1 cellular context compared by ENCODE assay signal in the genomic region with DNA sequence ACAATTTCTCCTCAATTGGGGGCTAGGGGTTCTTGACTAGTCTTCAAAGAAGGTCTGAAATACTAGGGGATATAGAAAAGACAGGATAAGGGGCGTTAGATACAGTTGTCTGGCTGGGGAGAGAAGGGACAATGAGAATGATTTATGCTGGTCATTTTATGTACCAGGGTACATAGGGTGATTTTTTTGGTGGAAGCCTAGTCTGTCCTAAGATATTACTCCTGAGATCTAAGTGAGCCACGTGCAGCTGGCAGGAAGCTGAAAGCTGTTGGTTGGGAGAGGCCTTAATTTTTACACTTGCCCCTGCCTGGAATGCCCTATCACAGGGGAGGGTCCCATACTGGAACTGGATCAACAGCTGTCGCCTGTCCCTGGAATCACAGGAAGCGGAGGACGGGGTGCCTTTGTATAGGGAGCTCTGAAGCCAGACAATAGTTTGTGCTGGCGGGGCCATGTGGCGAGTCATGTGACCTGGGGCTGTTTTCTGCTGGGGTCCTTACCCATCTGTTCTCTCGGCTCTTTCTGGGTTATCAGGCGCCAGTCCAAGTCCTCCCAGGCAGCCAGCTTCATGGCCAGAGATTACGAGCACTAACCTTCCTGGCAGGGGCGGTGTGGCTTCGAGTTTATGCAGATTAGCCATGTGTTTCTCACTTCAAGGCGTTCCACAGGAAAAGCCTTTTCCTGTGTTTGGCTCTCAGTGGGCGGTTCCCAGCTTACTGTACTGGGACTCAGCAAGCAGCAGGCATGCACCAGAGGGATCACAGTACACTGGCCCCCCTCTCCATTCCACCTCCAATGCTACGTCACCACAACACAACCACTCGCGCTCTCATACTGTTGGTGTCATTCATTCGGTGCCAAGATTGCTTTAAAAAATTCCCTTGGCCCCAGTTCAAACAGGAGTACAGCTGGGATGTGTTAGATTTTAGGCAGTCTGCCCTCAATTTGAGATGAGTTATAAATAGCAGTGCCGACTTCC.
A peak's percentile ranks its signal among the peaks of the same experiment; 100 is the strongest.
TF ChIP-seq lines count a peak whose summit lies in the region.

No MANE protein-coding gene starts in this region.

TF ChIP-seq in GM12878, 131 proteins besides CTCF, POLR2A, EP300 and RAD21 (continued from another document):
- TF ChIP-seq, protein P1, sequence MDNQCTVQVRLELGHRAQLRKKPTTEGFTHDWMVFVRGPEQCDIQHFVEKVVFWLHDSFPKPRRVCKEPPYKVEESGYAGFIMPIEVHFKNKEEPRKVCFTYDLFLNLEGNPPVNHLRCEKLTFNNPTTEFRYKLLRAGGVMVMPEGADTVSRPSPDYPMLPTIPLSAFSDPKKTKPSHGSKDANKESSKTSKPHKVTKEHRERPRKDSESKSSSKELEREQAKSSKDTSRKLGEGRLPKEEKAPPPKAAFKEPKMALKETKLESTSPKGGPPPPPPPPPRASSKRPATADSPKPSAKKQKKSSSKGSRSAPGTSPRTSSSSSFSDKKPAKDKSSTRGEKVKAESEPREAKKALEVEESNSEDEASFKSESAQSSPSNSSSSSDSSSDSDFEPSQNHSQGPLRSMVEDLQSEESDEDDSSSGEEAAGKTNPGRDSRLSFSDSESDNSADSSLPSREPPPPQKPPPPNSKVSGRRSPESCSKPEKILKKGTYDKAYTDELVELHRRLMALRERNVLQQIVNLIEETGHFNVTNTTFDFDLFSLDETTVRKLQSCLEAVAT (IDR thresholded peaks at IDR 0.05): no peak
- TF ChIP-seq RAD51 (IDR thresholded peaks at IDR 0.05) (peak; percentile 89), TCF12 (IDR thresholded peaks at IDR 0.05; ENCODE audit: low read depth, low read length) (no peak), BMI1 (IDR thresholded peaks at IDR 0.05; ENCODE audit: borderline replicate concordance) (no peak), EED (IDR thresholded peaks at IDR 0.05; ENCODE audit: low read depth) (peak; percentile 60; the same call in 1 of the 2 replicates), DPF2 (IDR thresholded peaks at IDR 0.05) (no peak), HDAC2 (IDR thresholded peaks at IDR 0.05) (no peak), FOXK2 (IDR thresholded peaks at IDR 0.05) (no peak), STAT1 (conservative IDR thresholded peaks at IDR 0.05) (no peak), NFIC (IDR thresholded peaks at IDR 0.05; ENCODE audit: low read depth, low read length) (no peak), WRNIP1 (IDR thresholded peaks at IDR 0.05; ENCODE audit: borderline replicate concordance, low read depth, low read length) (no peak), YY1 (IDR thresholded peaks at IDR 0.05; ENCODE audit: low read depth, low read length) (no peak)
